ENCODE assay signal across 13 cellular contexts in the genomic region with DNA sequence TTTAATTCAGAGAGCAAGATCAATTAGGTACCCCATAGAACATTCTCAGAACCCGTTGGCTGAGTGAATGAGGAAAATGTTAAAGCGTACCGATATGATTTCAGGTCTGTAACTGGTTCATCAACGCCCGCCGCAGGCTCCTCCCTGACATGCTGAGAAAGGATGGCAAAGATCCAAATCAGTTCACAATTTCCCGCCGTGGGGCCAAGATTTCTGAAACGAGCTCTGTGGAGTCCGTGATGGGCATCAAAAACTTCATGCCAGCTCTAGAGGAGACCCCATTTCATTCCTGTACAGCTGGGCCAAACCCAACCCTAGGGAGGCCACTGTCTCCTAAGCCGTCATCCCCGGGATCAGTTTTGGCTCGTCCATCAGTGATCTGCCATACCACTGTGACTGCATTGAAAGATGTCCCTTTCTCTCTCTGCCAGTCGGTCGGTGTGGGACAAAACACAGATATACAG. TPM values are rescaled to one million over a fixed set of nuclear protein-coding genes. Genes with fewer than 3 reads are reported as not detected.
A peak's percentile ranks its signal among the peaks of the same experiment; 100 is the strongest.
DNase-seq lines count a peak whose midpoint lies in the region; ATAC-seq, FAIRE-seq and TF ChIP-seq lines count a peak whose summit lies in the region.
"Had no signal": no experiment of that assay in that cellular context is flagged by ENCODE, and none has a peak within 500 bp of the region (broad histone marks: within the 10 kb centered on the region; RNA-seq: fewer than 3 reads in every experiment).

No MANE protein-coding gene starts in this region.

- H3K36me3 ChIP-seq in kidney epithelial cell (ENCODE audit: control insufficient read depth, insufficient read depth, low read length): peaks cover 4% of the 10 kb centered on the region

- H3K4me1 Mint-ChIP-seq in activated CD4-positive, alpha-beta T cell treated with anti-CD3 and anti-CD28 coated beads, Interleukin-2, amount 10 ng/mL, durations not matched to agents 24 days and 14 days: peaks cover 63% of the 10 kb centered on the region
- H3K4me1 Mint-ChIP-seq in T-helper 17 cell: peaks cover 35% of the 10 kb centered on the region
- H3K4me1 Mint-ChIP-seq in stimulated activated effector memory CD8-positive, alpha-beta T cell treated with anti-CD3 and anti-CD28 coated beads, Interleukin-12 subunit alpha, Interleukin-12 subunit beta, amount 100 ng/mL, for 72 hours: peaks cover 68% of the 10 kb centered on the region

- H3K9me3 Mint-ChIP-seq in activated CD4-positive, alpha-beta T cell treated with anti-CD3 and anti-CD28 coated beads, Interleukin-2, amount 10 ng/mL, durations not matched to agents 24 days and 14 days: peaks cover 5% of the 10 kb centered on the region
- H3K9me3 Mint-ChIP-seq in stimulated activated effector memory CD8-positive, alpha-beta T cell treated with anti-CD3 and anti-CD28 coated beads, Interleukin-12 subunit alpha, Interleukin-12 subunit beta, amount 100 ng/mL, for 72 hours: peaks cover 4% of the 10 kb centered on the region

- peaks cover 72% of the 10 kb centered on the region for H3K36me3 Mint-ChIP-seq in activated CD4-positive, alpha-beta T cell treated with anti-CD3 and anti-CD28 coated beads, Interleukin-2, amount 10 ng/mL, durations not matched to agents 24 days and 14 days (ENCODE audit: low read depth)
- peaks cover 8% of the 10 kb centered on the region for H3K36me3 Mint-ChIP-seq in T-helper 17 cell (ENCODE audit: low read depth)
- peaks cover 90% of the 10 kb centered on the region for H3K36me3 Mint-ChIP-seq in stimulated activated effector memory CD8-positive, alpha-beta T cell treated with anti-CD3 and anti-CD28 coated beads, Interleukin-12 subunit alpha, Interleukin-12 subunit beta, amount 100 ng/mL, for 72 hours

- peaks cover 8% of the 10 kb centered on the region for H3K9me3 ChIP-seq in T-helper 17 cell (ENCODE audit: control insufficient read depth, low read length, poor library complexity, severe bottlenecking)
- H3K9me3 ChIP-seq: gastrocnemius medialis had no signal

- H3K27me3 ChIP-seq in kidney epithelial cell (ENCODE audit: control insufficient read depth, insufficient read depth, low read length): no peaks in the 10 kb centered on the region
- H3K27me3 ChIP-seq: gastrocnemius medialis had no signal

- ATAC-seq in T-helper 17 cell: no peak
- ATAC-seq in stimulated activated effector memory CD8-positive, alpha-beta T cell treated with anti-CD3 and anti-CD28 coated beads, Interleukin-12 subunit alpha, Interleukin-12 subunit beta, amount 100 ng/mL, for 72 hours: no peak
- no peak for ATAC-seq in GM21717 (IDR thresholded peaks at IDR 0.05; ENCODE audit: unreplicated experiment)
- ATAC-seq: gastrocnemius medialis had no signal

- peak overlapping the region; percentile 10 for H3K27ac Mint-ChIP-seq in activated CD4-positive, alpha-beta T cell treated with anti-CD3 and anti-CD28 coated beads, Interleukin-2, amount 10 ng/mL, durations not matched to agents 24 days and 14 days
- peak overlapping the region; percentile 91 for H3K27ac Mint-ChIP-seq in T-helper 17 cell
- H3K27ac Mint-ChIP-seq in stimulated activated effector memory CD8-positive, alpha-beta T cell treated with anti-CD3 and anti-CD28 coated beads, Interleukin-12 subunit alpha, Interleukin-12 subunit beta, amount 100 ng/mL, for 72 hours: peak overlapping the region; percentile 62

- no peak for DNase-seq in activated CD4-positive, alpha-beta T cell treated with anti-CD3 and anti-CD28 coated beads, Interleukin-2, amount 10 ng/mL, durations not matched to agents 24 days and 14 days
- DNase-seq in activated CD4-positive, alpha-beta T cell treated with anti-CD3 and anti-CD28 coated beads, Interleukin-2, amount 50 U/mL, for 48 hours: no peak
- DNase-seq in T-helper 17 cell (no peak), kidney epithelial cell (ENCODE audit: low read depth) (no peak), GM12891 (ENCODE audit: insufficient read length, low spot score) (no peak), DMS153 (lab: John Stamatoyannopoulos, UW) (no peak)
- DNase-seq in stimulated activated effector memory CD8-positive, alpha-beta T cell treated with anti-CD3 and anti-CD28 coated beads, Interleukin-12 subunit alpha, Interleukin-12 subunit beta, amount 100 ng/mL, for 72 hours (ENCODE audit: low spot score in 2 of 2): no peak
- DNase-seq: activated effector memory CD4-positive, alpha-beta T cell treated with Interleukin-2 at 50 U/mL for 16 hours; gastrocnemius medialis; left ventricle myocardium inferior; NCI-H1436 had no signal

- FAIRE-seq in GM12891 (lab: Jason Lieb, UNC): no peak
- FAIRE-seq: TTC549 had no signal

- no peak for TF ChIP-seq CTCF in kidney epithelial cell (IDR thresholded peaks at IDR 0.05; ENCODE audit: insufficient read depth, low read length, poor library complexity, severe bottlenecking)

- H3K27me3 Mint-ChIP-seq in activated CD4-positive, alpha-beta T cell treated with anti-CD3 and anti-CD28 coated beads, Interleukin-2, amount 10 ng/mL, durations not matched to agents 24 days and 14 days: no peaks in the 10 kb centered on the region
- no peaks in the 10 kb centered on the region for H3K27me3 Mint-ChIP-seq in T-helper 17 cell

- H3K4me3 ChIP-seq in kidney epithelial cell (ENCODE audit: low read depth, low read length): peak overlapping the region; percentile 2
- H3K4me3 ChIP-seq: gastrocnemius medialis, left ventricle myocardium inferior had no signal

- intact Hi-C loops in activated CD4-positive, alpha-beta T cell treated with anti-CD3 and anti-CD28 coated beads, Interleukin-2, amount 10 ng/mL, durations not matched to agents 24 days and 14 days (cut with micrococcal nuclease): no loop called here

- no peak for TF ChIP-seq POLR2A in GM12891 (IDR thresholded peaks at IDR 0.05; ENCODE audit: low read depth, low read length)

- H3K4me3 Mint-ChIP-seq in activated CD4-positive, alpha-beta T cell treated with anti-CD3 and anti-CD28 coated beads, Interleukin-2, amount 10 ng/mL, durations not matched to agents 24 days and 14 days: no peak overlapping the region
- peak overlapping the region; percentile 31 for H3K4me3 Mint-ChIP-seq in T-helper 17 cell
- peak overlapping the region; percentile 63 for H3K4me3 Mint-ChIP-seq in stimulated activated effector memory CD8-positive, alpha-beta T cell treated with anti-CD3 and anti-CD28 coated beads, Interleukin-12 subunit alpha, Interleukin-12 subunit beta, amount 100 ng/mL, for 72 hours

TF ChIP-seq in GM12891, 5 proteins besides CTCF, POLR2A, EP300 and RAD21:
- TF ChIP-seq POU2F2 (IDR thresholded peaks at IDR 0.05; ENCODE audit: low read depth, low read length) (no peak), POLR2AphosphoS5 (IDR thresholded peaks at IDR 0.05; ENCODE audit: low read depth, low read length) (no peak), PAX5 (IDR thresholded peaks at IDR 0.05; ENCODE audit: insufficient read depth, low read length, severe bottlenecking) (no peak), SPI1 (IDR thresholded peaks at IDR 0.05; ENCODE audit: low read depth, low read length) (no peak), TAF1 (IDR thresholded peaks at IDR 0.05; ENCODE audit: low read depth, low read length) (no peak)

RNA-seq across cellular contexts. Expression of a gene that starts 7.3 kb away (rescaled TPM):
- total RNA-seq in activated CD4-positive, alpha-beta T cell treated with anti-CD3 and anti-CD28 coated beads, Interleukin-2, amount 10 ng/mL, durations not matched to agents 24 days and 14 days: 44.0 and 50.7 TPM in 2 replicates
- total RNA-seq in T-helper 17 cell: 10 to 100 TPM; 56.3 to 71.7 TPM
- total RNA-seq in kidney epithelial cell: 251 and 294 TPM in 2 replicates
- polyA plus RNA-seq in GM12891 (2012; ENCODE audit: low read depth, missing spikeins): 1.2 TPM

Comparison
In these comparisons a context has a peak if more than half of its experiments do, and no peak if none do; other contexts are left out.
1. H3K27ac Mint-ChIP-seq: peak in every context shown above with its lines; median percentile 91 in T-helper 17 cell; 62 in stimulated activated effector memory CD8-positive, alpha-beta T cell treated with anti-CD3 and anti-CD28 coated beads, Interleukin-12 subunit alpha, Interleukin-12 subunit beta, amount 100 ng/mL, for 72 hours; 10 in activated CD4-positive, alpha-beta T cell treated with anti-CD3 and anti-CD28 coated beads, Interleukin-2, amount 10 ng/mL, durations not matched to agents 24 days and 14 days.